In the genomic region with DNA sequence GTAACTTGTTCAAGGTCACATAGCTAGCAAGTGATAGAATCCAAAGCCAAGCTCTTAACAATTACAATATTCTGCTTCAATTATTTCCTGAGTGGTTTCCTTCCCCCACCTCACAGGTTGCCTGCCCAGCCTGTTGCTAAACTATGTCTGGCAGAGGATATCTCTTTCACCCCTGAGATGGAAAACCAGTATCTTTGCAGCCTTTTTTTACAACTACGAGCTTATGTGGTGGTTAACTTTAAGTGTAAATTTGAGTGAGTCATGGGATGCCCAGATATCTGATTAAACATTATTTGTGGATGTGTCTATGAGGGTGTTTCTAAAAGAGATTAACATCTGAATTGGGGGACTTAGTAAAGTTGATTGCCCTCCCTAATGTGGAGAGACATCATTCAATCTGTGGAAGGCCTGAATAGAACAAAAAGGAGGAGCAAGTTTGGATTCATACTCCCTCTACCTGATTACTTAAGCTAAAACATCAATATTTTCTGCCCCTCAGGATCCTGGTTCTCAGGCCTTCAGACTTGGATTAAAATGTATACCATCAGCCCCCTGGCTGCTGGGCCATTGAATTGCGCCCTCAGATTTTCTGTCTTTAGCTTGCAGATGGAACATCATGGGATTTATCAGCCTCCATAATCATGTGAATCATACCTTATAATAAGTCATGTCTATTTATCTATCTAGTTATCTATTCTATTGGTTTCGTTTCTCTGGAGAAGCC, we compare ENCODE assay signal across 10 cellular contexts.
DNase-seq lines count a peak whose midpoint lies in the region; ATAC-seq and TF ChIP-seq lines count a peak whose summit lies in the region.
"Had no signal": no experiment of that assay in that cellular context is flagged by ENCODE, and none has a peak within 500 bp of the region (broad histone marks: within the 10 kb centered on the region; RNA-seq: fewer than 3 reads in every experiment).

No MANE protein-coding gene starts in this region.

- POLR2A ChIA-PET in MCF 10A (lab: Yijun Ruan, JAX), result interaction anchor here (0.7 to 1.1 kb wide), 2 partner anchors 10 to 1303 kb away, joined by 3 read pairs; no protein-coding TSS in a partner anchor
- POLR2A ChIA-PET in Panc1 (lab: Charles Lee), result no interaction called here

- no peaks in the 10 kb centered on the region for H3K27me3 Mint-ChIP-seq in MCF 10A (ENCODE audit: insufficient read depth, unreplicated experiment)

- intact Hi-C loops in MCF 10A (cut with micrococcal nuclease) (loop anchor here (5.0 kb wide), 2 partner anchors 137 to 1318 kb away; partner anchors contain the start of gene BDNF), breast epithelium (cut with DNase I; ENCODE audit: low total_unique reads) (no loop called here), Panc1 (cut with micrococcal nuclease; ENCODE audit: unreplicated experiment) (no loop called here), head of caudate nucleus (cut with DNase I) (no loop called here)

- H3K4me1 ChIP-seq in breast epithelium (no peaks in the 10 kb centered on the region), Panc1 (ENCODE audit: control insufficient read depth, insufficient read depth, low read length) (no peaks in the 10 kb centered on the region; the same call in 1 of the 2 replicates)

- no peaks in the 10 kb centered on the region for H3K36me3 Mint-ChIP-seq in MCF 10A (ENCODE audit: insufficient read depth, unreplicated experiment)

- BruUV-seq in MCF 10A (replicated peaks; lab: Mats Ljungman, UMichigan) (no TSS peak), Panc1 (replicated peaks; lab: Mats Ljungman, UMichigan) (no TSS peak)

- peaks cover 10% of the 10 kb centered on the region for H3K9me3 Mint-ChIP-seq in MCF 10A (ENCODE audit: unreplicated experiment)

- H3K27me3 ChIP-seq in breast epithelium, result no peaks in the 10 kb centered on the region
- no peaks in the 10 kb centered on the region for H3K27me3 ChIP-seq in Panc1 (ENCODE audit: control insufficient read depth, insufficient read depth, low read length)

- no peak for TF ChIP-seq POLR2A in breast epithelium (IDR thresholded peaks at IDR 0.05)

- peak; percentile 52 for DNase-seq in MCF 10A (ENCODE audit: unreplicated experiment)
- DNase-seq in breast epithelium (ENCODE audit: low spot score in 2 of 2), result no peak
- no peak for DNase-seq in Panc1 (ENCODE audit: low read depth, low spot score)
- peak; percentile 58 for DNase-seq in fibroblast of the aortic adventitia (ENCODE audit: low read depth)
- DNase-seq in head of caudate nucleus, result no peak
- DNase-seq in activated CD4-positive, alpha-beta T cell treated with anti-CD3 and anti-CD28 coated beads, Interleukin-2, amount 50 U/mL, for 48 hours, result no peak
- DNase-seq: C1 segment of cervical spinal cord had no signal

- in situ Hi-C loops in Panc1 (cut with HindIII; ENCODE audit: low pct_unique_long_range_greater_than_20kb, low sequenced_read_pairs), result no loop called here

- peak; percentile 18 for TF ChIP-seq CTCF in MCF 10A (IDR thresholded peaks at IDR 0.05; ENCODE audit: unreplicated experiment)
- TF ChIP-seq CTCF in breast epithelium (IDR thresholded peaks at IDR 0.05), result no peak
- TF ChIP-seq CTCF in Panc1 (IDR thresholded peaks at IDR 0.05), result peak; percentile 63
- peak; percentile 49 for TF ChIP-seq CTCF in fibroblast of the aortic adventitia (IDR thresholded peaks at IDR 0.05; ENCODE audit: insufficient read depth, low read length)

- H3K9me3 ChIP-seq in breast epithelium (no peaks in the 10 kb centered on the region), Panc1 (ENCODE audit: control insufficient read depth, insufficient read depth, low read depth, low read length) (no peaks in the 10 kb centered on the region)

- no peak for ATAC-seq in Panc1
- no peak for ATAC-seq in HG03108 (IDR thresholded peaks at IDR 0.05; ENCODE audit: unreplicated experiment)
- ATAC-seq in GM21381 (IDR thresholded peaks at IDR 0.05; ENCODE audit: unreplicated experiment), result no peak

- peaks cover 11% of the 10 kb centered on the region for H3K4me1 Mint-ChIP-seq in MCF 10A (ENCODE audit: insufficient read depth, unreplicated experiment)

- H3K27ac ChIP-seq in breast epithelium, result no peak overlapping the region
- no peak overlapping the region for H3K27ac ChIP-seq in Panc1 (ENCODE audit: low read length)

- H3K4me3 Mint-ChIP-seq in MCF 10A (ENCODE audit: unreplicated experiment), result no peak overlapping the region
- H3K4me3 Mint-ChIP-seq: T-helper 1 cell treated with Interleukin-12 subunit alpha and Interleukin-12 subunit beta and Interleukin-4 antibody, amounts not matched to agents 30 μg/mL and 1 μg/mL, for 36 hours had no signal

- H3K4me3 ChIP-seq in breast epithelium (no peak overlapping the region), Panc1 (ENCODE audit: low read depth in 2 of 2, low read length in 2 of 2) (no peak overlapping the region), fibroblast of the aortic adventitia (ENCODE audit: low read depth, low read length) (no peak overlapping the region)

- CTCF ChIA-PET in MCF 10A (lab: Yijun Ruan, JAX) (interaction anchor here (0.6 to 1.8 kb wide), 16 partner anchors 8 to 1321 kb away, joined by 3 to 7 read pairs (median 4); no protein-coding TSS in a partner anchor), Panc1 (lab: Charles Lee) (no interaction called here)

- H3K36me3 ChIP-seq in breast epithelium, result no peaks in the 10 kb centered on the region
- H3K36me3 ChIP-seq in Panc1 (ENCODE audit: control insufficient read depth, insufficient read depth, low read length), result no peaks in the 10 kb centered on the region

- no peak overlapping the region for H3K27ac Mint-ChIP-seq in MCF 10A (ENCODE audit: low read depth, unreplicated experiment)
- H3K27ac Mint-ChIP-seq: T-helper 1 cell treated with Interleukin-12 subunit alpha and Interleukin-12 subunit beta and Interleukin-4 antibody, amounts not matched to agents 30 μg/mL and 1 μg/mL, for 36 hours had no signal

Comparison
In these comparisons a context has a peak if more than half of its experiments do, and no peak if none do; other contexts are left out.
1. DNase-seq: peak in MCF 10A (single experiment) and fibroblast of the aortic adventitia (single experiment); none in breast epithelium (0 of 2), Panc1 (single experiment), head of caudate nucleus (0 of 42) and activated CD4-positive, alpha-beta T cell treated with anti-CD3 and anti-CD28 coated beads, Interleukin-2, amount 50 U/mL, for 48 hours (0 of 2).
2. CTCF ChIP-seq: peak in MCF 10A (single experiment), Panc1 (single experiment) and fibroblast of the aortic adventitia (single experiment); none in breast epithelium (0 of 3).